In genomic region chr4:88008133-88008621, GRCh38 we compare ENCODE assay signal across 8 cellular contexts. TPM values are rescaled to one million over a fixed set of nuclear protein-coding genes. Genes with fewer than 3 reads are reported as not detected.
A peak's percentile ranks its signal among the peaks of the same experiment; 100 is the strongest.
DNase-seq lines count a peak whose midpoint lies in the region; ATAC-seq and TF ChIP-seq lines count a peak whose summit lies in the region.

No MANE protein-coding gene starts in this region.

- H3K4me3 ChIP-seq in BE2C (ENCODE audit: low read depth, low read length) = peak overlapping the region; percentile 64
- peak overlapping the region; percentile 65 for H3K4me3 ChIP-seq in neural progenitor cell

- peak overlapping the region; percentile 92 for H3K4me2 ChIP-seq in neural progenitor cell

- H3K4me1 ChIP-seq in BE2C (no peaks in the 10 kb centered on the region), neural progenitor cell (peaks cover 34% of the 10 kb centered on the region)

- DNase-seq in BE2C (peak; percentile 66), NCI-H510A (lab: John Stamatoyannopoulos, UW) (peak; percentile 49), globus pallidus (ENCODE audit: low spot score) (peak; percentile 46), neural progenitor cell (ENCODE audit: low spot score) (peak; percentile 75), mucosa of gallbladder (ENCODE audit: low spot score) (no peak)
- peak; percentile 17 for DNase-seq in activated naive CD4-positive, alpha-beta T cell treated with anti-CD3 and anti-CD28 coated beads, Interleukin-2, amount 50 U/mL, for 16 hours

- H3K4me1 Mint-ChIP-seq in neural progenitor cell = peaks cover 45% of the 10 kb centered on the region

- no peaks in the 10 kb centered on the region for H3K9me3 ChIP-seq in BE2C
- no peaks in the 10 kb centered on the region for H3K9me3 ChIP-seq in neural progenitor cell (ENCODE audit: low read depth)

- H3K27ac ChIP-seq in neural progenitor cell = no peak overlapping the region

- peak overlapping the region; percentile 78 for H2AFZ ChIP-seq in neural progenitor cell (replicated peaks)

- peaks cover 2% of the 10 kb centered on the region for H3K9me3 Mint-ChIP-seq in neural progenitor cell

- H3K4me3 Mint-ChIP-seq in neural progenitor cell = peak overlapping the region; percentile 98

- no peaks in the 10 kb centered on the region for H3K36me3 ChIP-seq in BE2C
- no peaks in the 10 kb centered on the region for H3K36me3 ChIP-seq in neural progenitor cell

- ATAC-seq in GM18861 (IDR thresholded peaks at IDR 0.05; ENCODE audit: unreplicated experiment) = peak; percentile 14
- ATAC-seq in HG02981 (IDR thresholded peaks at IDR 0.05; ENCODE audit: unreplicated experiment) = peak; percentile 32

- peak overlapping the region; percentile 92 for H3K27ac Mint-ChIP-seq in neural progenitor cell

- peak overlapping the region; percentile 60 for H3K9ac ChIP-seq in neural progenitor cell

- H3K27me3 Mint-ChIP-seq in neural progenitor cell (ENCODE audit: insufficient read depth, low read depth) = peaks cover 10% of the 10 kb centered on the region

- peaks cover 54% of the 10 kb centered on the region for H3K79me2 ChIP-seq in neural progenitor cell (ENCODE audit: low read depth)

- TF ChIP-seq CTCF in BE2C (IDR thresholded peaks at IDR 0.05; ENCODE audit: low read depth, low read length) (no peak), neural progenitor cell (IDR thresholded peaks at IDR 0.05) (no peak)

- H4K20me1 ChIP-seq in neural progenitor cell (ENCODE audit: low read depth) = peaks cover 49% of the 10 kb centered on the region

- peaks cover 10% of the 10 kb centered on the region for H3K36me3 Mint-ChIP-seq in neural progenitor cell

- H3K27me3 ChIP-seq in BE2C = no peaks in the 10 kb centered on the region; the same call in 1 of the 2 replicates
- H3K27me3 ChIP-seq in neural progenitor cell = peaks cover 22% of the 10 kb centered on the region

- peaks cover 10% of the 10 kb centered on the region for H3F3A ChIP-seq in neural progenitor cell (ENCODE audit: low read depth)

RNA-seq across cellular contexts. Expression of gene PKD2, which starts 0.7 kb away (rescaled TPM):
- 6.3 TPM for polyA plus RNA-seq in BE2C (2012; ENCODE audit: insufficient read depth, insufficient read length, low read depth)
- total RNA-seq in neural progenitor cell (ENCODE audit: low replicate concordance) (36.0 and 40.4 TPM in 2 replicates), mucosa of gallbladder (38.4 TPM)

RNA-seq across cellular contexts. Expression of gene SPP1, which starts 32.7 kb away (rescaled TPM):
- polyA plus RNA-seq in BE2C (2012; ENCODE audit: insufficient read depth, insufficient read length, low read depth) = not detected
- total RNA-seq in neural progenitor cell (ENCODE audit: low replicate concordance) (0.54 and 1.1 TPM in 2 replicates), mucosa of gallbladder (3,399 TPM)

Comparison
In these comparisons a context has a peak if more than half of its experiments do, and no peak if none do; other contexts are left out.
1. RNA of gene SPP1, which starts 32.7 kb away (total RNA-seq): 3,399 TPM in mucosa of gallbladder (single experiment); 0.54 to 1.1 TPM in neural progenitor cell; every median in the first group is over 1,000 times any median in the second.